18 cellular contexts compared by ENCODE assay signal in the genomic region with DNA sequence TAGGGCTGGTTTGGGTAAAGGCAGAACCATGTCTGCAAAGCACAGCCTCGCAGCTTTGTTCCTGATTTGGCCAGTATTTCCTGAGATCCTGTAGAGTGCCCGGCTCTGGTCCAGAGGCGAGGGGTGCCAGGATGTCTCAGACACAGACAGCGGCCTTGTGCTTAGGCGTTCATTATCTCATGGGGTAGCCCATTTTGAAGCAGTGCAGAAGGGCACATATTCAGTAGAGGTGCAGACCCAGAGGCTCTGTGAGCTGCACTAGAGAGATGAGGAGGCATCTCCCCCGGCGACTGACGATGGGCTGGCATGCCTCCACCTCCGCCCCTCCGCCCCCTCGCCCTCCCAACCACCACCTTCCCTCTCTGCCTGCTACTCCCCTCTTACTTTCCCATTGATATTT.
DNase-seq lines count a peak whose midpoint lies in the region; ATAC-seq and TF ChIP-seq lines count a peak whose summit lies in the region.
"Had no signal": no experiment of that assay in that cellular context is flagged by ENCODE, and none has a peak within 500 bp of the region (broad histone marks: within the 10 kb centered on the region; RNA-seq: fewer than 3 reads in every experiment).

No MANE protein-coding gene starts in this region.

- H3K4me3 Mint-ChIP-seq in GM23338: no peak overlapping the region
- no peak overlapping the region for H3K4me3 Mint-ChIP-seq in activated T-cell treated with anti-CD3 and anti-CD28 coated beads, Interleukin-2, amount 50 U/mL, for 72 hours
- H3K4me3 Mint-ChIP-seq: B cell; CD14-positive monocyte; CD8-positive, alpha-beta T cell had no signal

- H3K9me3 Mint-ChIP-seq in GM23338: no peaks in the 10 kb centered on the region
- H3K9me3 Mint-ChIP-seq in activated T-cell treated with anti-CD3 and anti-CD28 coated beads, Interleukin-2, amount 50 U/mL, for 72 hours: no peaks in the 10 kb centered on the region
- H3K9me3 Mint-ChIP-seq: CD14-positive monocyte; CD8-positive, alpha-beta T cell had no signal

- 62 to 67% methylated on average over 11 of the region's 11 CpGs for WGBS in testis, 2 donors

- H3K36me3 ChIP-seq in GM23338 (ENCODE audit: insufficient read depth): no peaks in the 10 kb centered on the region
- no peaks in the 10 kb centered on the region for H3K36me3 ChIP-seq in testis (ENCODE audit: low read depth, missing control alignments)
- H3K36me3 ChIP-seq: HAP-1 had no signal

- TF ChIP-seq CTCF in GM23338 (conservative IDR thresholded peaks at IDR 0.05; ENCODE audit: low read depth in 2 of 2) (no peak), dorsolateral prefrontal cortex (IDR thresholded peaks at IDR 0.05 in 54 of 56, conservative IDR thresholded peaks at IDR 0.05 in 2 of 56; ENCODE audit: low read depth in 1 of 56, partially characterized antibody in 56 of 56) (no peak), testis (IDR thresholded peaks at IDR 0.05) (no peak)

- H2AFZ ChIP-seq in GM23338: no peak overlapping the region; the same call in 1 of the 2 replicates

- no peak overlapping the region for H3K4me2 ChIP-seq in GM23338

- no peaks in the 10 kb centered on the region for H3K36me3 Mint-ChIP-seq in GM23338 (ENCODE audit: low read depth)
- H3K36me3 Mint-ChIP-seq in activated T-cell treated with anti-CD3 and anti-CD28 coated beads, Interleukin-2, amount 50 U/mL, for 72 hours (ENCODE audit: insufficient read depth in 2 of 2): no peaks in the 10 kb centered on the region
- H3K36me3 Mint-ChIP-seq: CD14-positive monocyte; CD8-positive, alpha-beta T cell had no signal

- H3K27ac ChIP-seq in GM23338 (ENCODE audit: low read depth) (no peak overlapping the region), dorsolateral prefrontal cortex (peak overlapping the region in 35 of 59 donors; percentile 7 to 75 (median 62)), testis (no peak overlapping the region)
- H3K27ac ChIP-seq: HL-60 had no signal

- H3K27me3 Mint-ChIP-seq in GM23338 (ENCODE audit: insufficient read depth, low read depth, poor library complexity): no peaks in the 10 kb centered on the region
- peaks cover 5% of the 10 kb centered on the region for H3K27me3 Mint-ChIP-seq in activated T-cell treated with anti-CD3 and anti-CD28 coated beads, Interleukin-2, amount 50 U/mL, for 72 hours (ENCODE audit: low read depth)

- H3K4me1 Mint-ChIP-seq in GM23338: no peaks in the 10 kb centered on the region
- no peaks in the 10 kb centered on the region for H3K4me1 Mint-ChIP-seq in activated T-cell treated with anti-CD3 and anti-CD28 coated beads, Interleukin-2, amount 50 U/mL, for 72 hours (ENCODE audit: low read depth)
- H3K4me1 Mint-ChIP-seq: B cell, CD14-positive monocyte had no signal

- H3K27me3 ChIP-seq in GM23338 (ENCODE audit: insufficient read depth) (no peaks in the 10 kb centered on the region), dorsolateral prefrontal cortex (no peaks in the 10 kb centered on the region), testis (no peaks in the 10 kb centered on the region)

- intact Hi-C loops in left cardiac atrium (cut with DNase I) (loop anchor here in 1 of 2 donors (2.0 kb wide), 1 partner anchor 35 kb away; no protein-coding TSS in a partner anchor), left ventricle myocardium superior (cut with micrococcal nuclease) (no loop called here), dorsolateral prefrontal cortex (cut with DNase I) (no loop called here), testis (cut with DNase I; ENCODE audit: low total_unique reads) (no loop called here)

- no peak for TF ChIP-seq POLR2A in testis (IDR thresholded peaks at IDR 0.05)

- no peaks in the 10 kb centered on the region for H3K4me1 ChIP-seq in GM23338 (ENCODE audit: insufficient read depth)
- H3K4me1 ChIP-seq in testis: peaks cover 24% of the 10 kb centered on the region
- H3K4me1 ChIP-seq: HAP-1 had no signal

- no peaks in the 10 kb centered on the region for H3K9me2 ChIP-seq in GM23338 (ENCODE audit: insufficient read depth)

- H3K4me3 ChIP-seq in GM23338 (no peak overlapping the region), dorsolateral prefrontal cortex (no peak overlapping the region), testis (no peak overlapping the region)
- H3K4me3 ChIP-seq: HAP-1 had no signal

- H3K79me2 ChIP-seq in GM23338 (replicated peaks; ENCODE audit: insufficient read depth): no peaks in the 10 kb centered on the region

- H3K9me3 ChIP-seq in testis: no peaks in the 10 kb centered on the region
- H3K9me3 ChIP-seq: HAP-1 had no signal

- no peak overlapping the region for H3K27ac Mint-ChIP-seq in GM23338
- H3K27ac Mint-ChIP-seq in activated T-cell treated with anti-CD3 and anti-CD28 coated beads, Interleukin-2, amount 50 U/mL, for 72 hours: no peak overlapping the region
- H3K27ac Mint-ChIP-seq: B cell; CD14-positive monocyte; CD8-positive, alpha-beta T cell had no signal

- no peaks in the 10 kb centered on the region for H4K20me1 ChIP-seq in GM23338 (replicated peaks; ENCODE audit: insufficient read depth)

- DNase-seq in left cardiac atrium: no peak
- no peak for DNase-seq in left ventricle myocardium superior
- DNase-seq in GM23338 (ENCODE audit: low spot score): no peak
- no peak for DNase-seq in dorsolateral prefrontal cortex
- peak; percentile 27 for DNase-seq in testis
- DNase-seq in activated T-cell treated with anti-CD3 and anti-CD28 coated beads, Interleukin-2, amount 50 U/mL, for 72 hours: no peak
- DNase-seq: CD8-positive, alpha-beta T cell; COR-L47; DMS153; DMS79 treated with DMSO at 0.1 percent for 48 hours; EL; GDM1; GOT3 had no signal

- no peaks in the 10 kb centered on the region for H3F3A ChIP-seq in GM23338 (replicated peaks; ENCODE audit: low read depth)

- ATAC-seq in left cardiac atrium (peak; percentile 35 to 60), left ventricle myocardium superior (no peak), GM23338 (peak; percentile 49; the same call in 2 of the 3 replicates), HG03196 (IDR thresholded peaks at IDR 0.05; ENCODE audit: unreplicated experiment) (no peak)
- ATAC-seq in activated T-cell treated with anti-CD3 and anti-CD28 coated beads, Interleukin-2, amount 50 U/mL, for 72 hours (replicated peaks in 1 of 2): no peak
- ATAC-seq: CD8-positive, alpha-beta T cell had no signal

TF ChIP-seq in GM23338, 12 proteins besides CTCF, POLR2A, EP300 and RAD21 (continues in another document):
- TF ChIP-seq CREB1 (CRISPR knock-in tag; IDR thresholded peaks at IDR 0.05; ENCODE audit: low read depth) (no peak), STAT1 (IDR thresholded peaks at IDR 0.05; ENCODE audit: unreplicated experiment) (no peak), ZNF114 (CRISPR knock-in tag; IDR thresholded peaks at IDR 0.05) (no peak), EZH2 (IDR thresholded peaks at IDR 0.05; ENCODE audit: low read depth, unreplicated experiment) (no peak), JUNB (IDR thresholded peaks at IDR 0.05; ENCODE audit: unreplicated experiment) (no peak)

Comparison
In these comparisons a context has a peak if more than half of its experiments do, and no peak if none do; other contexts are left out.
1. ATAC-seq: peak in left cardiac atrium (2 of 2) and GM23338 (single experiment); none in left ventricle myocardium superior (single experiment), HG03196 (single experiment) and activated T-cell treated with anti-CD3 and anti-CD28 coated beads, Interleukin-2, amount 50 U/mL, for 72 hours (0 of 2).
2. H3K27ac ChIP-seq: peak in dorsolateral prefrontal cortex (35 of 59); none in GM23338 (single experiment) and testis (0 of 2).